In genomic region chr15:66928784-66929183, GRCh38 we compare ENCODE assay signal across 20 cellular contexts.
"Had no signal": no experiment of that assay in that cellular context is flagged by ENCODE, and none has a peak within 500 bp of the region (broad histone marks: within the 10 kb centered on the region; RNA-seq: fewer than 3 reads in every experiment).

No MANE protein-coding gene starts in this region.

- H3K36me3 ChIP-seq: MG63 had no signal

- H3K9me3 ChIP-seq: SK-N-SH had no signal

- H3K27ac ChIP-seq: RWPE1 had no signal

- H3K4me2 ChIP-seq: SK-N-SH had no signal

- DNase-seq: Karpas-422, KG1, MG63, NCI-H1092, NCI-H1105 treated with DMSO at 0.1 percent for 48 hours, NCI-H1417 treated with DMSO at 0.1 percent for 48 hours, NCI-H146, NCI-H1694 treated with DMSO at 0.1 percent for 48 hours, NCI-H1930, NCI-H2081, NCI-H2107, NCI-H2227 treated with DMSO at 0.1 percent for 48 hours, NCI-H510A, NCI-H524 treated with DMSO at 0.1 percent for 48 hours, NCI-H69, NCI-H774, SHP77, SK-N-SH, SW 1271 had no signal

- H3K27me3 ChIP-seq: MG63 had no signal

- H3K9ac ChIP-seq: SK-N-SH had no signal

- H3K4me3 ChIP-seq: MG63 had no signal
